Comparison of ENCODE assay signal across 9 cellular contexts in the genomic region with DNA sequence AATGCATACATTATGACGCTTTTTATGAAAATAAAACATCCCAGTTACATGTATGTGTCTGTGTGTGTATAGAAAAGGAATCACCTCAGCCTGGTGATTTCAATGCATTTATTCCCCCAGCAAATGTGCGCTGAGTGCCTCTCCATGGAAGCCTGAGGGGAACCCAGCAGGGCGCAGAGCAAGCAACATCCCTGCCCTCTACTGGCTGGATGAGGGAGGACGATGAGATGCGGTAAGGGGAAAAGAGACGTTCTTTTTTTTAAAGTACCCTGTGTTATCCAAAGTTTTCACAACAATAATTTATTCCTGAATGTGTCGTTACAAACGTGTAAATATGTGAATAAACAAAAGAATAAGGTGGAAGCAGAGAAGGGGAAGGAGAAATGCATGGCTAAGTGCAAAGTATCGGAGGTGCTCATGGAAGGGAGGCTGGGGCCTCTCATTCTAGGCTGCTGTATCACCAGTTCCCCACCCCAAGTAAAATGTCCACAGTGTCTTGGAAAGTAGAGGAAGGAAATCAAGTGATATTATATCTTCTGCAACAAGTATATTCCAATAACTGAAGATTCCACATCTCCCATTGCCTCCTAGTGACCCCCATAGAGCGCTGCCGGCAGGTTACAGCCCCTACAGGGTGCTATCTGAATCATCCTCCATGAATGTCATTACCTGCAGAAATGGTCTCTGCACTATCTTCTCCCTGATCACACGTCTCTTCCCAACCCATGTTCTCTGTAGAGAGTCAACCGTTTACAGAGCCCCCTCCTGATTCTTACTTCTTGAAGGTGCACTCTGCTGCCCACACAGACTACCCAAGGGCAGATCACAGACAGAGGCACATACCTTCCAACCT. TPM values are rescaled to one million over a fixed set of nuclear protein-coding genes. Genes with fewer than 3 reads are reported as not detected.
DNase-seq lines count a peak whose midpoint lies in the region; ATAC-seq and TF ChIP-seq lines count a peak whose summit lies in the region.
"Had no signal": no experiment of that assay in that cellular context is flagged by ENCODE, and none has a peak within 500 bp of the region (broad histone marks: within the 10 kb centered on the region; RNA-seq: fewer than 3 reads in every experiment).

No MANE protein-coding gene starts in this region.

- no peaks in the 10 kb centered on the region for H3K4me1 Mint-ChIP-seq in activated T-helper 17 cell treated with anti-CD3 and anti-CD28 coated beads, Interleukin-2, amount 50 U/mL, for 72 hours
- peaks cover 8% of the 10 kb centered on the region for H3K4me1 Mint-ChIP-seq in type B pancreatic cell (ENCODE audit: unreplicated experiment)

- peak; percentile 81 for TF ChIP-seq CTCF in type B pancreatic cell (conservative IDR thresholded peaks at IDR 0.05)

- H3K27me3 Mint-ChIP-seq in activated T-helper 17 cell treated with anti-CD3 and anti-CD28 coated beads, Interleukin-2, amount 50 U/mL, for 72 hours: peaks cover 31% of the 10 kb centered on the region
- H3K27me3 Mint-ChIP-seq in type B pancreatic cell: peaks cover 20% of the 10 kb centered on the region

- DNase-seq in CMK (ENCODE audit: low read depth) (peak; percentile 2), iPS-NIHi11 (ENCODE audit: low spot score) (peak; percentile 75), type B pancreatic cell (ENCODE audit: extremely low spot score, unreplicated experiment) (no peak)
- DNase-seq in Jurkat, Clone E6-1 (ENCODE audit: low read depth, low spot score): peak; percentile 8

- H3K9me3 Mint-ChIP-seq in activated T-helper 17 cell treated with anti-CD3 and anti-CD28 coated beads, Interleukin-2, amount 50 U/mL, for 72 hours: no peaks in the 10 kb centered on the region
- peaks cover 5% of the 10 kb centered on the region for H3K9me3 Mint-ChIP-seq in type B pancreatic cell

- ATAC-seq in GM19043 (IDR thresholded peaks at IDR 0.05; ENCODE audit: low read depth, unreplicated experiment) (peak; percentile 65), HG03196 (IDR thresholded peaks at IDR 0.05; ENCODE audit: unreplicated experiment) (no peak), HG02798 (IDR thresholded peaks at IDR 0.05; ENCODE audit: poor library complexity, unreplicated experiment) (no peak)
- ATAC-seq in activated T-helper 17 cell treated with anti-CD3 and anti-CD28 coated beads, Interleukin-2, amount 50 U/mL, for 72 hours (replicated peaks): peak; percentile 38

- no peak overlapping the region for H3K4me3 Mint-ChIP-seq in activated T-helper 17 cell treated with anti-CD3 and anti-CD28 coated beads, Interleukin-2, amount 50 U/mL, for 72 hours
- peak overlapping the region; percentile 54 for H3K4me3 Mint-ChIP-seq in type B pancreatic cell

- no peaks in the 10 kb centered on the region for H3K36me3 Mint-ChIP-seq in activated T-helper 17 cell treated with anti-CD3 and anti-CD28 coated beads, Interleukin-2, amount 50 U/mL, for 72 hours (ENCODE audit: low read depth)
- H3K36me3 Mint-ChIP-seq in type B pancreatic cell: no peaks in the 10 kb centered on the region

- H3K4me3 ChIP-seq in Jurkat, Clone E6-1 (ENCODE audit: low read length): no peak overlapping the region
- H3K4me3 ChIP-seq: SK-N-MC had no signal

- no peak overlapping the region for H3K27ac Mint-ChIP-seq in activated T-helper 17 cell treated with anti-CD3 and anti-CD28 coated beads, Interleukin-2, amount 50 U/mL, for 72 hours
- peak overlapping the region; percentile 93 for H3K27ac Mint-ChIP-seq in type B pancreatic cell

RNA-seq across cellular contexts. Expression of a gene that starts 13.0 kb away (rescaled TPM):
- not detected for polyA plus RNA-seq in Jurkat, Clone E6-1 (2012; ENCODE audit: insufficient read depth, insufficient read length)
- under 1 TPM; 0.41 to 0.61 TPM for total RNA-seq in activated T-helper 17 cell treated with anti-CD3 and anti-CD28 coated beads, Interleukin-2, amount 50 U/mL, for 72 hours
- 7.8 and 8.0 TPM in 2 replicates for total RNA-seq in type B pancreatic cell (ENCODE audit: low replicate concordance)

Comparison
In these comparisons a context has a peak if more than half of its experiments do, and no peak if none do; other contexts are left out.
1. ATAC-seq: peak in GM19043 (single experiment) and activated T-helper 17 cell treated with anti-CD3 and anti-CD28 coated beads, Interleukin-2, amount 50 U/mL, for 72 hours (single experiment); none in HG03196 (single experiment) and HG02798 (single experiment).